In the genomic region with DNA sequence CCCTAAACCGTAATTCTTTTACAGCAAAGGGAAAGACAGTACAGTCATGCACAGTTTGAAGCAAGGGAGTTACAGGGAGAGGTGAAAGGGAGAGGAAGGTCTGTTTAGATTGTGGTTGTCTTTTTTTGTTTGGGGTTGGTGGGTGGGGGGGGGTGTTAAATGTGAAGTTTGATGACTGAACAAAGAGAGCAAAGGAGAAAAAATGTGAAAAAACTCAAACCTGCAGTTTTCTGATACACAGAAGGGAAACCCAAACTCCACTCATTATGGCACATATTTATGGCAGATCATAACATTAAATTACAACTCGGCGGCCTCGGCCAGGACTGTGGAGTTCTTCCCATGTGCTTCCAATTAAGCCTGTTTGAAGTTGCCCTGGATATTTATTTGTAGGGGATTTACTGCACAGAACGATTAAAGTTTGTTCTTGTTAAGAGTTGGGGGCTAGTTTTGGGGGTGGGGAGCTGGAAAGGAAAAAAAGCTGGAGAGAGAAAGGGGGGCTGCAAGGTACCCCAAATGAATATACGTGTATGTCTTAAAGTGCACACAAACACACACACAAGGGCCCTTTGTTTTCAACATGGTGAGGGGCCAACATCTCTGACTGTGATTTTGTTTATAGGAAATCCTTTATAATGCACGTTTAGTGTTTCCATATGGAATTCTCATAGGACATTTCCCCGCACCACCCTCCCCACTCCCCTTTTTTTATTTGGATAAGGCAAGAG, we compare ENCODE assay signal across 14 cellular contexts. TPM values are rescaled to one million over a fixed set of nuclear protein-coding genes. Genes with fewer than 3 reads are reported as not detected.
DNase-seq lines count a peak whose midpoint lies in the region; ATAC-seq and TF ChIP-seq lines count a peak whose summit lies in the region.
"Had no signal": no experiment of that assay in that cellular context is flagged by ENCODE, and none has a peak within 500 bp of the region (broad histone marks: within the 10 kb centered on the region; RNA-seq: fewer than 3 reads in every experiment).

No MANE protein-coding gene starts in this region.

- H3K27ac Mint-ChIP-seq in mesothelial cell of epicardium: peak overlapping the region; percentile 99
- H3K27ac Mint-ChIP-seq: B cell had no signal

- H3K4me1 ChIP-seq in right cardiac atrium (ENCODE audit: control insufficient read depth, insufficient read depth, low read length): peaks cover 5% of the 10 kb centered on the region
- H3K4me1 ChIP-seq in psoas muscle: no peaks in the 10 kb centered on the region

- peak in 1 of 3 donors; percentile 52 for DNase-seq in right cardiac atrium
- no peak for DNase-seq in left ventricle myocardium superior
- peak; percentile 90 for DNase-seq in astrocyte of the spinal cord (ENCODE audit: low read depth, low spot score)
- DNase-seq in mesothelial cell of epicardium (ENCODE audit: low spot score in 2 of 2, unreplicated experiment in 2 of 2): no peak
- no peak for DNase-seq in D341Med (ENCODE audit: low spot score)
- no peak for DNase-seq in psoas muscle
- DNase-seq: GF-D8, NCI-H510A had no signal

- H3K27me3 Mint-ChIP-seq in mesothelial cell of epicardium (ENCODE audit: low read depth): no peaks in the 10 kb centered on the region
- H3K27me3 Mint-ChIP-seq: B cell had no signal

- no peaks in the 10 kb centered on the region for H3K9me3 ChIP-seq in right cardiac atrium (ENCODE audit: control insufficient read depth, low read length)
- no peaks in the 10 kb centered on the region for H3K9me3 ChIP-seq in psoas muscle

- H3K4me3 ChIP-seq in right cardiac atrium (ENCODE audit: low read length): no peak overlapping the region
- H3K4me3 ChIP-seq in astrocyte of the spinal cord (ENCODE audit: low read depth, low read length): no peak overlapping the region
- H3K4me3 ChIP-seq in psoas muscle: no peak overlapping the region

- peaks cover 4% of the 10 kb centered on the region for H3K9me3 Mint-ChIP-seq in mesothelial cell of epicardium
- H3K9me3 Mint-ChIP-seq: central memory CD8-positive, alpha-beta T cell had no signal

- 43% methylated on average over 8 of the region's 8 CpGs for WGBS in right cardiac atrium
- 24 to 41% (median 30%) methylated on average over 8 of the region's 8 CpGs for WGBS in psoas muscle, 3 donors

- peaks cover 43% of the 10 kb centered on the region for H3K4me1 Mint-ChIP-seq in mesothelial cell of epicardium
- H3K4me1 Mint-ChIP-seq: B cell; central memory CD8-positive, alpha-beta T cell had no signal

- intact Hi-C loops in right cardiac atrium (cut with DNase I) (no loop called here), left ventricle myocardium superior (cut with micrococcal nuclease) (no loop called here), psoas muscle (cut with DNase I) (no loop called here)

- H3K36me3 ChIP-seq in psoas muscle (ENCODE audit: insufficient read depth in 1 of 2, low read depth in 1 of 2): no peaks in the 10 kb centered on the region

- no peak for TF ChIP-seq CTCF in astrocyte of the spinal cord (IDR thresholded peaks at IDR 0.05; ENCODE audit: low read depth, low read length)
- TF ChIP-seq CTCF in mesothelial cell of epicardium (IDR thresholded peaks at IDR 0.05; ENCODE audit: unreplicated experiment): no peak
- no peak for TF ChIP-seq CTCF in psoas muscle (IDR thresholded peaks at IDR 0.05)

- peaks cover 2% of the 10 kb centered on the region for H3K36me3 Mint-ChIP-seq in mesothelial cell of epicardium

- H3K27me3 ChIP-seq in right cardiac atrium (ENCODE audit: control insufficient read depth, insufficient read depth): no peaks in the 10 kb centered on the region
- no peaks in the 10 kb centered on the region for H3K27me3 ChIP-seq in psoas muscle (ENCODE audit: insufficient read depth in 3 of 3, low read length in 2 of 3)

- in situ Hi-C loops in astrocyte of the spinal cord (cut with HindIII; ENCODE audit: low sequenced_read_pairs): no loop called here

- H3K27ac ChIP-seq in right cardiac atrium (ENCODE audit: low read length) (peak overlapping the region; percentile 36), psoas muscle (no peak overlapping the region)

- no peak for ATAC-seq in right cardiac atrium
- no peak for ATAC-seq in left ventricle myocardium superior
- no peak for ATAC-seq in HG02885 (IDR thresholded peaks at IDR 0.05; ENCODE audit: poor library complexity, unreplicated experiment)
- ATAC-seq in HG02884 (IDR thresholded peaks at IDR 0.05; ENCODE audit: unreplicated experiment): no peak
- ATAC-seq in psoas muscle: no peak

- H3K4me3 Mint-ChIP-seq in mesothelial cell of epicardium: peak overlapping the region; percentile 51
- H3K4me3 Mint-ChIP-seq: B cell; central memory CD8-positive, alpha-beta T cell had no signal

RNA-seq across cellular contexts. Expression of a gene that starts 26.3 kb away (rescaled TPM):
- total RNA-seq in right cardiac atrium (under 1 TPM; 0.14 to 0.21 (median 0.18) TPM), left ventricle myocardium superior (not detected), mesothelial cell of epicardium (0.11 to 0.29 TPM in 2 of 3 replicates, not detected in the other), psoas muscle (1 to 10 TPM in 1 of 4 donors, under 1 TPM in 1, not detected in 2; 0.77 to 1.9 TPM)
- polyA plus RNA-seq in right cardiac atrium (0.07 TPM), psoas muscle (under 1 TPM in 1 of 3 donors, not detected in 2; 0.05 TPM)
- total RNA-seq: glomerular endothelial cell, lung microvascular endothelial cell had no signal
